ENCODE assay signal across 8 cellular contexts in the genomic region with DNA sequence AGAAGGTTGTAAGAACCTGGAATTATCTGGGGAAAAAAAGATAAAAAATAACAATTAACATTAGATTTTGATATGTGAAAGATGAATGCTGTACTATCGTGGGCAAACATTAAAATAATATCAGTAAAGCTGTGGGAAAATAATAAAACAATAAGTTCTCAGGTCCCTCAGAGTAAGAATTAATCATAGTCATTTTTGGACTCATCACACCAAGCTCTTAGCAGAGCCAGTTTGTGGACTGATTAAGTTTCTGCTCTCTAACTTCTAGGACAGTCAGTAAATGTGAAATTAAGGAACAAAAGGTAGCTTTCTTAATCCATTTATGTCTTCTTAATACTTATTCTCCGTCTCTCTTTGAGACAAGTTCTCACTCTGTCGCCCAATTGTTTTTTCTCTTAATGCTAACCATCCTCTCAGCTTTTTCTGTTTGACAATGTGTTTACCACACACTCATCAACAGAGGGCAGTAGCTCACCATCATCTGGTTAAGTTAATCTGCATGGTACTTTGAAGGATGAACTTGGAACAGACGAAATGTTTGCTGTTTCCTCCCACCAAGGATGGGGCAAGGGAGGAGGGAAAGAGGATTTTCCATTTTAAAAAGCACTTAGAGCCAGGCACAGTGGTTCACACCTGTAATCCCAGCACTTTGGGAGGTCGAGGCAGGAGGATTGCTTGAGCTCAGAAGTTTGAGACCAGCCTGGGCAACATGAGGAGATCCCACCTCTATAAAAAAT. TPM values are rescaled to one million over a fixed set of nuclear protein-coding genes. Genes with fewer than 3 reads are reported as not detected.
DNase-seq lines count a peak whose midpoint lies in the region; ATAC-seq, FAIRE-seq and TF ChIP-seq lines count a peak whose summit lies in the region.

No MANE protein-coding gene starts in this region.

- H3K4me3 ChIP-seq in A549, result no peak overlapping the region
- H3K4me3 ChIP-seq in LNCaP clone FGC (ENCODE audit: low read depth, low read length), result no peak overlapping the region
- H3K4me3 ChIP-seq in RWPE2 (ENCODE audit: severe bottlenecking), result no peak overlapping the region
- H3K4me3 ChIP-seq in astrocyte (ENCODE audit: insufficient read depth, low read depth, low read length), result no peak overlapping the region
- no peak overlapping the region for H3K4me3 ChIP-seq in gastrocnemius medialis

- no peak overlapping the region for H3K27ac Mint-ChIP-seq in astrocyte (ENCODE audit: unreplicated experiment)

- H3K4me3 Mint-ChIP-seq in astrocyte (ENCODE audit: unreplicated experiment), result no peak overlapping the region

- intact Hi-C loops in gastrocnemius medialis (cut with DNase I; ENCODE audit: low total_unique reads), result loop anchor here (1.0 to 2.0 kb wide), 4 partner anchors 53 to 200 kb away; a partner anchor contains a TSS

- H3K9me3 ChIP-seq in A549 (no peaks in the 10 kb centered on the region), RWPE2 (ENCODE audit: severe bottlenecking) (no peaks in the 10 kb centered on the region), astrocyte (ENCODE audit: insufficient read depth, low read depth, low read length) (no peaks in the 10 kb centered on the region), gastrocnemius medialis (no peaks in the 10 kb centered on the region)

- ATAC-seq in A549 (peak; percentile 78 to 87), RWPE2 (ENCODE audit: low read depth) (peak; percentile 75), gastrocnemius medialis (peak; percentile 84)

- WGBS in A549 (ENCODE audit: missing lambda C conversion rate), result under 1% methylated on average over 5 of the region's 5 CpGs

- H3K4me2 ChIP-seq in A549 (peak overlapping the region; percentile 57), astrocyte (ENCODE audit: low read length) (peak overlapping the region; percentile 50)

- POLR2A ChIA-PET in A549 (lab: Yijun Ruan, JAX), result interaction anchor here (0.6 to 2.1 kb wide), 6 partner anchors 147 to 646 kb away, joined by 3 to 25 read pairs (median 8); a partner anchor contains a TSS

- CTCF ChIA-PET in A549 (lab: Yijun Ruan, JAX), result interaction anchor here (0.5 to 7.3 kb wide), 86 partner anchors 8 to 847 kb away, joined by 3 to 507 read pairs (median 5); a partner anchor contains a TSS

- no peak for TF ChIP-seq EP300 in A549 (IDR thresholded peaks at IDR 0.05)

- H3K27me3 Mint-ChIP-seq in astrocyte (ENCODE audit: low read depth, unreplicated experiment), result peaks cover 21% of the 10 kb centered on the region

- no peaks in the 10 kb centered on the region for H3K79me2 ChIP-seq in astrocyte (ENCODE audit: insufficient read depth, low read length)

- H3K36me3 ChIP-seq in RWPE2 (ENCODE audit: low read depth) (no peaks in the 10 kb centered on the region), astrocyte (ENCODE audit: insufficient read depth, low read length) (no peaks in the 10 kb centered on the region), gastrocnemius medialis (no peaks in the 10 kb centered on the region)

- H4K20me1 ChIP-seq in astrocyte (ENCODE audit: insufficient read depth, low read length), result no peaks in the 10 kb centered on the region

- FAIRE-seq in A549 (lab: Jason Lieb, UNC) (peak; percentile 95), astrocyte (lab: Jason Lieb, UNC) (peak; percentile 59)

- TF ChIP-seq RAD21 in A549 (conservative IDR thresholded peaks at IDR 0.05 in 1 of 2, IDR thresholded peaks at IDR 0.05 in 1 of 2), result peak; percentile 89 to 96

- no peaks in the 10 kb centered on the region for H3K27me3 ChIP-seq in RWPE2 (ENCODE audit: insufficient read depth, poor library complexity, severe bottlenecking)
- H3K27me3 ChIP-seq in astrocyte (ENCODE audit: insufficient read depth, low read length), result peaks cover 17% of the 10 kb centered on the region
- H3K27me3 ChIP-seq in gastrocnemius medialis, result no peaks in the 10 kb centered on the region

- no peaks in the 10 kb centered on the region for H3K36me3 Mint-ChIP-seq in astrocyte (ENCODE audit: low read depth, unreplicated experiment)

- H3K4me1 ChIP-seq in A549 (peaks cover 5% of the 10 kb centered on the region; the same call in 2 of the 3 replicates), RWPE2 (ENCODE audit: insufficient read depth, poor library complexity, severe bottlenecking) (peaks cover 2% of the 10 kb centered on the region), astrocyte (ENCODE audit: insufficient read depth, low read length) (peaks cover 6% of the 10 kb centered on the region), gastrocnemius medialis (peaks cover 3 to 5% of the 10 kb centered on the region in 2 donors)

- H3K27ac ChIP-seq in A549 (no peak overlapping the region), RWPE2 (ENCODE audit: poor library complexity, severe bottlenecking) (no peak overlapping the region), astrocyte (ENCODE audit: low read depth, low read length) (no peak overlapping the region), gastrocnemius medialis (no peak overlapping the region)

- peak; percentile 76 to 82 for DNase-seq in A549 (ENCODE audit: low read depth in 1 of 2, low spot score in 1 of 2)
- DNase-seq in GM04504 (ENCODE audit: low read depth), result peak; percentile 57
- peak; percentile 73 for DNase-seq in HCEC 1CT
- peak; percentile 61 for DNase-seq in LNCaP clone FGC (ENCODE audit: low read depth)
- no peak for DNase-seq in RWPE2 (ENCODE audit: low spot score)
- DNase-seq in astrocyte (ENCODE audit: low read depth), result peak; percentile 54
- DNase-seq in hepatic stellate cell (ENCODE audit: low spot score), result peak; percentile 63
- no peak for DNase-seq in gastrocnemius medialis

- no peak overlapping the region for H3K9ac ChIP-seq in astrocyte (ENCODE audit: low read length)

- in situ Hi-C loops in gastrocnemius medialis (cut with MboI; ENCODE audit: low sequenced_read_pairs in 4 of 4), result loop anchor here in 2 of 4 donors (10.0 to 25.0 kb wide), 2 partner anchors 596 to 783 kb away; a partner anchor contains a TSS

- TF ChIP-seq POLR2A in A549 (IDR thresholded peaks at IDR 0.05; ENCODE audit: low read length) (no peak), gastrocnemius medialis (IDR thresholded peaks at IDR 0.05) (no peak)

- no peak overlapping the region for H2AFZ ChIP-seq in astrocyte (ENCODE audit: low read depth, low read length)

- peak; percentile 90 for TF ChIP-seq CTCF in A549 (IDR thresholded peaks at IDR 0.05)
- peak; percentile 93 for TF ChIP-seq CTCF in LNCaP clone FGC (IDR thresholded peaks at IDR 0.05; ENCODE audit: control insufficient read depth, extremely low read depth, insufficient read depth)
- peak; percentile 85 for TF ChIP-seq CTCF in RWPE2 (IDR thresholded peaks at IDR 0.05; ENCODE audit: poor library complexity, severe bottlenecking)
- TF ChIP-seq CTCF in astrocyte (IDR thresholded peaks at IDR 0.05; ENCODE audit: insufficient read depth, low read depth, low read length), result peak; percentile 92
- peak; percentile 52 to 82 (median 72) for TF ChIP-seq CTCF in gastrocnemius medialis (IDR thresholded peaks at IDR 0.05 in 4 of 5, conservative IDR thresholded peaks at IDR 0.05 in 1 of 5)

- H3K9me3 Mint-ChIP-seq in astrocyte (ENCODE audit: unreplicated experiment), result no peaks in the 10 kb centered on the region

- peaks cover 3% of the 10 kb centered on the region for H3K4me1 Mint-ChIP-seq in astrocyte (ENCODE audit: low read depth, unreplicated experiment)

TF ChIP-seq in A549, 52 proteins besides CTCF, POLR2A, EP300 and RAD21:
- TF ChIP-seq SMC3 (IDR thresholded peaks at IDR 0.05) (peak; percentile 74), CBX8 (IDR thresholded peaks at IDR 0.05) (no peak)

RNA-seq across cellular contexts. Expression of a gene that starts 5.3 kb away (rescaled TPM):
- polyA plus RNA-seq in A549 (2011; rRNA removed) (40.2 and 41.0 TPM in 2 replicates), A549 (2017; fragmentation: RNase III; extraction: RNeasy Plus Mini Kit Qiagen cat#74134 plus additional on column Dnase treatment) (30.4 to 33.4 TPM (median 32.2 TPM) in 3 replicates)
- 13.9 and 16.1 TPM in 2 replicates for polyA plus RNA-seq in A549 (2012; cell fraction: cytosol; rRNA removed)
- 14.8 and 19.7 TPM in 2 replicates for polyA plus RNA-seq in A549 (2012; cell fraction: nucleus; rRNA removed)
- polyA minus RNA-seq in A549 (2011; rRNA and poly(A)+ RNA removed), result 30.8 and 38.3 TPM in 2 replicates
- total RNA-seq in astrocyte (17.7 and 19.4 TPM in 2 replicates), gastrocnemius medialis (10 to 100 TPM; 28.3 to 35.0 (median 30.3) TPM)

Comparison
In these comparisons a context has a peak if more than half of its experiments do, and no peak if none do; other contexts are left out.
1. DNase-seq: peak in A549 (2 of 2), GM04504 (single experiment), HCEC 1CT (single experiment), LNCaP clone FGC (single experiment), astrocyte (single experiment) and hepatic stellate cell (single experiment); none in RWPE2 (single experiment) and gastrocnemius medialis (0 of 2).
2. Peak in every context shown above with its lines, with median percentiles within 50 percentile points of each other: ATAC-seq and CTCF ChIP-seq.